10 cellular contexts compared by ENCODE assay signal in the genomic region with DNA sequence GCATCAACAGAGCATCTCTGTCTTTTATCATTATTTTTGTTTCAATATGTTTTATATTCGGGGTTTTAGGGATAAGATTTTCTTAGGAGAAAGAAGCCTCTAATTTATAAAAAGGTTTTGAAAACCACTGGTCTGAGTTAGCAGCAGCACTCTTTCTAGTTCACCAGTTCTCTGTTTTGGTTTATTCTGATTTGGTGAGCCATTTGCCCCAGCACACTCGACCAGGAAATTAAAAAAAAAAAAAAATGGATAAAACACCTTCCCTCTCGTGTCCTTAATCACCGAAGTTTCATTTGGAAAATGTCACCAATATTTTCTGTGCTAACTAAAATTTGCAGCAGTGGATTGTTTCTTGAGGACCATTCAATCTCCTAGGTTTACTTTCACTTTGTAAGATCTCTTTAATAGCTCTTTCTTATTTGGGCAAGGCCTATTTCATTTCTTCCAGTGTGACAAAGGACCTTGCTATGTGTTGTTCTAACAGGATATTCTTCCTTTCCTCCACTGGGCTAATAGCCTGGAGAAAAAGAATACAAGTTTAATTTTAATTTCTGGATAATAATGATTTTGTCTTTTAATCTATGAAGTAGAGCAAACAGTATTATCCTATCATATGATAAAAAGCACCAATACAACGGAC. TPM values are rescaled to one million over a fixed set of nuclear protein-coding genes. Genes with fewer than 3 reads are reported as not detected.
DNase-seq lines count a peak whose midpoint lies in the region; ATAC-seq, FAIRE-seq and TF ChIP-seq lines count a peak whose summit lies in the region.
"Had no signal": no experiment of that assay in that cellular context is flagged by ENCODE, and none has a peak within 500 bp of the region (broad histone marks: within the 10 kb centered on the region; RNA-seq: fewer than 3 reads in every experiment).

No MANE protein-coding gene starts in this region.

- H3K27me3 ChIP-seq in esophagus muscularis mucosa: no peaks in the 10 kb centered on the region
- H3K27me3 ChIP-seq: foreskin keratinocyte had no signal

- FAIRE-seq in RCC 7860 (lab: Jason Lieb, UNC): peak; percentile 54

- H3K4me1 Mint-ChIP-seq in stimulated activated memory B cell treated with anti-CD40 and anti-IgM and Interleukin-4, amounts not matched to agents 10 μg/mL and 1 μg/mL and 100 μg/mL, for 72 hours: no peaks in the 10 kb centered on the region

- no peaks in the 10 kb centered on the region for H3K9me3 Mint-ChIP-seq in stimulated activated memory B cell treated with anti-CD40 and anti-IgM and Interleukin-4, amounts not matched to agents 10 μg/mL and 1 μg/mL and 100 μg/mL, for 72 hours
- H3K9me3 Mint-ChIP-seq: activated naive CD4-positive, alpha-beta T cell treated with anti-CD3 and anti-CD28 coated beads, Interleukin-2, amount 10 ng/mL, durations not matched to agents 7 days and 5 days had no signal

- ATAC-seq in GM18868 (IDR thresholded peaks at IDR 0.05; ENCODE audit: unreplicated experiment) (peak; percentile 40), HG03095 (IDR thresholded peaks at IDR 0.05; ENCODE audit: unreplicated experiment) (no peak)
- no peak for ATAC-seq in stimulated activated memory B cell treated with anti-CD40 and anti-IgM and Interleukin-4, amounts not matched to agents 10 μg/mL and 1 μg/mL and 100 μg/mL, for 72 hours
- ATAC-seq: foreskin keratinocyte had no signal

- intact Hi-C loops in esophagus muscularis mucosa (cut with DNase I): no loop called here

- H3K4me1 ChIP-seq in esophagus muscularis mucosa: peaks cover 0 to 10% (median 0%) of the 10 kb centered on the region in 4 donors
- H3K4me1 ChIP-seq: foreskin keratinocyte had no signal

- H3K27ac ChIP-seq in esophagus muscularis mucosa (replicated peaks in 1 of 4): peak overlapping the region in 1 of 4 donors; percentile 5
- H3K27ac ChIP-seq: foreskin keratinocyte had no signal

- H3K27me3 Mint-ChIP-seq in stimulated activated memory B cell treated with anti-CD40 and anti-IgM and Interleukin-4, amounts not matched to agents 10 μg/mL and 1 μg/mL and 100 μg/mL, for 72 hours: no peaks in the 10 kb centered on the region
- H3K27me3 Mint-ChIP-seq: activated naive CD4-positive, alpha-beta T cell treated with anti-CD3 and anti-CD28 coated beads, Interleukin-2, amount 10 ng/mL, durations not matched to agents 7 days and 5 days had no signal

- DNase-seq in RCC 7860 (ENCODE audit: low spot score) (no peak), esophagus muscularis mucosa (ENCODE audit: extremely low spot score) (no peak), NCI-H2171 treated with DMSO at 0.1 percent for 48 hours (lab: John Stamatoyannopoulos, UW) (no peak), ureter (ENCODE audit: low spot score) (no peak)
- DNase-seq: activated naive CD4-positive, alpha-beta T cell treated with anti-CD3 and anti-CD28 coated beads, Interleukin-2, amount 10 ng/mL, durations not matched to agents 7 days and 5 days; foreskin keratinocyte; T-helper 9 cell had no signal

- no peak for TF ChIP-seq EP300 in esophagus muscularis mucosa (IDR thresholded peaks at IDR 0.05)

- TF ChIP-seq POLR2A in esophagus muscularis mucosa (IDR thresholded peaks at IDR 0.05; ENCODE audit: low read depth): no peak

- H3K4me3 ChIP-seq in esophagus muscularis mucosa: peak overlapping the region; percentile 10 to 28 (median 21)

- TF ChIP-seq CTCF in esophagus muscularis mucosa (IDR thresholded peaks at IDR 0.05): no peak

- H3K9me3 ChIP-seq in esophagus muscularis mucosa: no peaks in the 10 kb centered on the region

- H3K4me3 Mint-ChIP-seq in stimulated activated memory B cell treated with anti-CD40 and anti-IgM and Interleukin-4, amounts not matched to agents 10 μg/mL and 1 μg/mL and 100 μg/mL, for 72 hours: peak overlapping the region; percentile 29
- H3K4me3 Mint-ChIP-seq: activated naive CD4-positive, alpha-beta T cell treated with anti-CD3 and anti-CD28 coated beads, Interleukin-2, amount 10 ng/mL, durations not matched to agents 7 days and 5 days had no signal

- H3K27ac Mint-ChIP-seq in stimulated activated memory B cell treated with anti-CD40 and anti-IgM and Interleukin-4, amounts not matched to agents 10 μg/mL and 1 μg/mL and 100 μg/mL, for 72 hours: no peak overlapping the region
- H3K27ac Mint-ChIP-seq: activated naive CD4-positive, alpha-beta T cell treated with anti-CD3 and anti-CD28 coated beads, Interleukin-2, amount 10 ng/mL, durations not matched to agents 7 days and 5 days had no signal

- no peaks in the 10 kb centered on the region for H3K36me3 ChIP-seq in esophagus muscularis mucosa

- H3K36me3 Mint-ChIP-seq in stimulated activated memory B cell treated with anti-CD40 and anti-IgM and Interleukin-4, amounts not matched to agents 10 μg/mL and 1 μg/mL and 100 μg/mL, for 72 hours: no peaks in the 10 kb centered on the region
- H3K36me3 Mint-ChIP-seq: activated naive CD4-positive, alpha-beta T cell treated with anti-CD3 and anti-CD28 coated beads, Interleukin-2, amount 10 ng/mL, durations not matched to agents 7 days and 5 days had no signal

- WGBS in esophagus muscularis mucosa: 71% methylated on average over 5 of the region's 5 CpGs

RNA-seq across cellular contexts. Expression of a gene that starts 57.8 kb away (rescaled TPM):
- total RNA-seq in esophagus muscularis mucosa: 100 to 1,000 TPM; 226 to 262 (median 231) TPM
- total RNA-seq in ureter: 175 TPM
